Comparison of ENCODE assay signal across 1 cellular context in the genomic region with DNA sequence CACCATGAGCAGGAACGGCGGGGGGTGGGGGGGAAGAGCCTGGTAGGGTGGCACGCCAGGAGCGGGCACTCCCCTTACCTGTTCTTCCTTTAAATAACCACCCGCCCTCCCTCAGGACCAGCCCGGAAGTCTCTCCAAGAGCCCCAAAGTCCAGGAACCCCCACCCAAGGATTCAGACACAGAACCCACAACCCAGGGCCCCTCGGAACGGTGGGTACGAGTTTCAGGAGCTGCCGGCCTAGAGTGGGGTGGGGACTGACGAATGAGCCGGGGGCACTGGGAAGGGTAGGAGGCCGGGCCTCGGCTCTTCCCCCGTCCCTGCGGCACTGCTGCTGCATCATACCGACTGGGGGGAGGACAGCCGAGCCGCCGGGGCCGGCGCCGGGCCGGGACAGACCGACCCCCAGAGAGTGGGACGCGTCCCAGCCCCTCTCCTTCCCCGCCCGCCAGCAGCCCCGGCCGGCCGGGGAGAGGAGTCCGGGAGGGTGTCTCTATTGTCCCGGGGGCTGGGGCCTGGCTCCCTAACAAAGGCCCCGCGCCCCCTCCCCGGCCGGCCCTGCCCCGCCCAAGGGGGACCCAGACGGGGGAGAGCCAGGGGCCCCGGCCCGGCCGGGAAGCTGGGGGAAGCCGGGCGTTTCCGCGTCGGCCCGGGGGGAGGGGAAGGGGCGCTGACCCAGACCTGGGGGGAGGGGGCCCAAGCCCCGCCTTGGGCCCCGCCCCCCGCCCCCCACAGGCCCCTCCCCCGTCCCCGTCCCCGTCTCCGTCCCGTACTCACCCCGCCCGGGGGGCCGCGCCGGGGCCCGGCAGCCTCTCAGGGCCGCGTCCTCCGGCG.
TF ChIP-seq lines count a peak whose summit lies in the region.

No MANE protein-coding gene starts in this region.

TF ChIP-seq in SK-N-SH treated with all-trans-retinoic acid at 6 μM for 48 hours, 23 proteins besides CTCF, POLR2A, EP300 and RAD21 (continued from another document):
- TF ChIP-seq, protein P1, sequence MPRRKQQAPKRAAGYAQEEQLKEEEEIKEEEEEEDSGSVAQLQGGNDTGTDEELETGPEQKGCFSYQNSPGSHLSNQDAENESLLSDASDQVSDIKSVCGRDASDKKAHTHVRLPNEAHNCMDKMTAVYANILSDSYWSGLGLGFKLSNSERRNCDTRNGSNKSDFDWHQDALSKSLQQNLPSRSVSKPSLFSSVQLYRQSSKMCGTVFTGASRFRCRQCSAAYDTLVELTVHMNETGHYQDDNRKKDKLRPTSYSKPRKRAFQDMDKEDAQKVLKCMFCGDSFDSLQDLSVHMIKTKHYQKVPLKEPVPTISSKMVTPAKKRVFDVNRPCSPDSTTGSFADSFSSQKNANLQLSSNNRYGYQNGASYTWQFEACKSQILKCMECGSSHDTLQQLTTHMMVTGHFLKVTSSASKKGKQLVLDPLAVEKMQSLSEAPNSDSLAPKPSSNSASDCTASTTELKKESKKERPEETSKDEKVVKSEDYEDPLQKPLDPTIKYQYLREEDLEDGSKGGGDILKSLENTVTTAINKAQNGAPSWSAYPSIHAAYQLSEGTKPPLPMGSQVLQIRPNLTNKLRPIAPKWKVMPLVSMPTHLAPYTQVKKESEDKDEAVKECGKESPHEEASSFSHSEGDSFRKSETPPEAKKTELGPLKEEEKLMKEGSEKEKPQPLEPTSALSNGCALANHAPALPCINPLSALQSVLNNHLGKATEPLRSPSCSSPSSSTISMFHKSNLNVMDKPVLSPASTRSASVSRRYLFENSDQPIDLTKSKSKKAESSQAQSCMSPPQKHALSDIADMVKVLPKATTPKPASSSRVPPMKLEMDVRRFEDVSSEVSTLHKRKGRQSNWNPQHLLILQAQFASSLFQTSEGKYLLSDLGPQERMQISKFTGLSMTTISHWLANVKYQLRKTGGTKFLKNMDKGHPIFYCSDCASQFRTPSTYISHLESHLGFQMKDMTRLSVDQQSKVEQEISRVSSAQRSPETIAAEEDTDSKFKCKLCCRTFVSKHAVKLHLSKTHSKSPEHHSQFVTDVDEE (CRISPR knock-in tag; IDR thresholded peaks at IDR 0.05) = no peak
- no peak for TF ChIP-seq ZNF565 (CRISPR knock-in tag; conservative IDR thresholded peaks at IDR 0.05; ENCODE audit: low read depth)
- no peak for TF ChIP-seq GLIS3 (CRISPR knock-in tag; IDR thresholded peaks at IDR 0.05)
- no peak for TF ChIP-seq ZNF8 (CRISPR knock-in tag; IDR thresholded peaks at IDR 0.05)
- TF ChIP-seq SNAI2 (CRISPR knock-in tag; IDR thresholded peaks at IDR 0.05) = no peak
- no peak for TF ChIP-seq RARB (CRISPR knock-in tag; IDR thresholded peaks at IDR 0.05)
